ENCODE assay signal across 8 cellular contexts in the genomic region with DNA sequence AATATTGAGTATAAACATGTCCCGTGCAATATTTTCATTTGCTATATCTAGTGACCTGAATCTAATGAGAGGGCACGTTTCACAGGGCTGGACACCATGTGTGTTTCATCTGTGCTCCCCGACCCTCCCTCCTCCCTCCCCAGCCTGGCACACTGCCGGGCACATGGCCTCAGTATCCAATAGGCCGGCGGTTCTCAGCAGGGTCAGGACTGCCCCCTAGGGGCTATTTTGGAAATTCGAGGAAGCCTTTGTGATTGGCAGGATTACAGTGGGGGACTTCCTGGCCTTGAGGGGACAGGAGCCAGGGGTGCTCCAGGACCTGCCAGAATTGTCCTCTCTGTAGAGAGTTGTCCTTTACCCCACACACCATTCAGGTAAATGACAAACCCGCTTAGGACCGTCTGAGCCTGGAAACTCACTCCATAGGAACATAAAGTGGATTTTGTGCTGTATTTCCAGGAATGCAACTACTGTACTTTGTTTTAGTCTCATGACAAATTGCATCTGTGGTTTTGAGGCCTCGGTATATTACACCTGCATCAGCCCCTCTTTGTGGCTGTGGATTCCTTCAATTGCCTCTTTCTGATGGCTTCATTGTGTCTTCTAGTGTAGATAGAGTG.
DNase-seq lines count a peak whose midpoint lies in the region; ATAC-seq and TF ChIP-seq lines count a peak whose summit lies in the region.

No MANE protein-coding gene starts in this region.

- CTCF ChIA-PET in Caco-2 (lab: Charles Lee) = no interaction called here
- CTCF ChIA-PET in RWPE1 (lab: Yijun Ruan, JAX) = no interaction called here

- intact Hi-C loops in Caco-2 (cut with micrococcal nuclease; ENCODE audit: unreplicated experiment) = no loop called here

- H3K4me1 ChIP-seq in Caco-2 = no peaks in the 10 kb centered on the region; the same call in 1 of the 2 replicates

- no TSS peak for BruUV-seq in Caco-2 (replicated peaks; lab: Mats Ljungman, UMichigan)

- H3K36me3 Mint-ChIP-seq in Caco-2 (ENCODE audit: insufficient read depth, unreplicated experiment) = no peaks in the 10 kb centered on the region

- TF ChIP-seq CTCF in Caco-2 (IDR thresholded peaks at IDR 0.05; ENCODE audit: insufficient read depth in 1 of 2, low read depth in 1 of 2, low read length in 1 of 2, severe bottlenecking in 1 of 2, unreplicated experiment in 1 of 2) (peak; percentile 9 to 19), RWPE1 (conservative IDR thresholded peaks at IDR 0.05; ENCODE audit: low read depth) (no peak)

- no peaks in the 10 kb centered on the region for H3K4me1 Mint-ChIP-seq in Caco-2 (ENCODE audit: low read depth, unreplicated experiment)

- H3K9me3 Mint-ChIP-seq in Caco-2 (ENCODE audit: unreplicated experiment) = peaks cover 10% of the 10 kb centered on the region

- ATAC-seq in HG03442 (IDR thresholded peaks at IDR 0.05; ENCODE audit: unreplicated experiment) (no peak), HG03521 (IDR thresholded peaks at IDR 0.05; ENCODE audit: unreplicated experiment) (no peak)

- no peak overlapping the region for H3K27ac ChIP-seq in RWPE1

- peaks cover 7% of the 10 kb centered on the region for H3K9me3 ChIP-seq in Caco-2

- H3K4me3 ChIP-seq in Caco-2 (ENCODE audit: low read depth, low read length) = no peak overlapping the region

- no peak overlapping the region for H3K4me3 Mint-ChIP-seq in Caco-2 (ENCODE audit: unreplicated experiment)

- POLR2A ChIA-PET in Caco-2 (lab: Charles Lee) (no interaction called here), RWPE1 (lab: Yijun Ruan, JAX; ENCODE audit: low non-redundant PET) (no interaction called here)

- DNase-seq in Caco-2 (peak in 1 of 2 experiments; percentile 9), HCEC 1CT (peak; percentile 53), RWPE1 (ENCODE audit: low spot score) (peak; percentile 5), fibroblast of gingiva (ENCODE audit: low read depth) (peak; percentile 38), pons (ENCODE audit: low spot score) (peak; percentile 7)
- no peak for DNase-seq in activated CD4-positive, CD25-positive, alpha-beta regulatory T cell treated with anti-CD3 and anti-CD28 coated beads, Interleukin-2, amount 50 U/mL, for 72 hours

- H3K27ac Mint-ChIP-seq in Caco-2 (ENCODE audit: unreplicated experiment) = no peak overlapping the region

- H3K36me3 ChIP-seq in Caco-2 (ENCODE audit: control insufficient read depth, insufficient read depth, low read length) = no peaks in the 10 kb centered on the region

- H3K27me3 ChIP-seq in Caco-2 (replicated peaks; ENCODE audit: control insufficient read depth, insufficient read depth, low read length) = no peaks in the 10 kb centered on the region

- H3K27me3 Mint-ChIP-seq in Caco-2 (ENCODE audit: insufficient read depth, unreplicated experiment) = peaks cover 3% of the 10 kb centered on the region
